ENCODE assay signal across 1 cellular context in genomic region chr17:6626616-6627015, GRCh38.
TF ChIP-seq lines count a peak whose summit lies in the region.

No MANE protein-coding gene starts in this region.

TF ChIP-seq in endothelial cell of umbilical vein, 7 proteins besides CTCF, POLR2A, EP300 and RAD21 (continued from another document):
- TF ChIP-seq MYC (IDR thresholded peaks at IDR 0.05; ENCODE audit: low read depth, low read length) (no peak), FOS (IDR thresholded peaks at IDR 0.05; ENCODE audit: borderline replicate concordance, insufficient read depth, low read length) (no peak), POLR2AphosphoS5 (IDR thresholded peaks at IDR 0.05; ENCODE audit: insufficient read depth, low read depth, low read length) (no peak)
- TF ChIP-seq, protein P1, sequence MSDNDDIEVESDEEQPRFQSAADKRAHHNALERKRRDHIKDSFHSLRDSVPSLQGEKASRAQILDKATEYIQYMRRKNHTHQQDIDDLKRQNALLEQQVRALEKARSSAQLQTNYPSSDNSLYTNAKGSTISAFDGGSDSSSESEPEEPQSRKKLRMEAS (IDR thresholded peaks at IDR 0.05; ENCODE audit: insufficient read depth, insufficient read length), result no peak
TF ChIP-seq in endothelial cell of umbilical vein: peak in this region for 0.
